21 cellular contexts compared by ENCODE assay signal in genomic region chr21:39523398-39523797, GRCh38.
DNase-seq lines count a peak whose midpoint lies in the region; ATAC-seq and TF ChIP-seq lines count a peak whose summit lies in the region.
"Had no signal": no experiment of that assay in that cellular context is flagged by ENCODE, and none has a peak within 500 bp of the region (broad histone marks: within the 10 kb centered on the region; RNA-seq: fewer than 3 reads in every experiment).

No MANE protein-coding gene starts in this region.

- H2BK5ac ChIP-seq in trophoblast cell (ENCODE audit: low read depth, low read length, poor library complexity): no peak overlapping the region

- intact Hi-C loops in left cardiac atrium (cut with DNase I): no loop called here

- no peak for TF ChIP-seq CTCF in VCaP (conservative IDR thresholded peaks at IDR 0.05)

- H3K4me1 ChIP-seq in trophoblast cell (ENCODE audit: control insufficient read depth in 1 of 2, insufficient read depth in 2 of 2, low read length in 2 of 2): peaks cover 4 to 15% of the 10 kb centered on the region in 2 experiments
- H3K4me1 ChIP-seq: ascending aorta, HAP-1, parathyroid adenoma had no signal

- no peak overlapping the region for H2AFZ ChIP-seq in trophoblast cell (ENCODE audit: insufficient read depth, low read length, poor library complexity)
- H2AFZ ChIP-seq: parathyroid adenoma had no signal

- no peak overlapping the region for H3K14ac ChIP-seq in trophoblast cell (ENCODE audit: low read length)

- H4K91ac ChIP-seq in trophoblast cell (ENCODE audit: low read depth, low read length): no peak overlapping the region

- H4K8ac ChIP-seq in trophoblast cell (ENCODE audit: low read depth, low read length): no peak overlapping the region

- H3K27ac ChIP-seq in VCaP: peak overlapping the region; percentile 100; the same call in 1 of the 2 replicates
- no peak overlapping the region for H3K27ac ChIP-seq in trophoblast cell (ENCODE audit: low read depth, low read length)
- H3K27ac ChIP-seq: ascending aorta, gastroesophageal sphincter, parathyroid adenoma, RWPE1, skin epidermis had no signal

- no peaks in the 10 kb centered on the region for H3K9me3 ChIP-seq in trophoblast cell (ENCODE audit: insufficient read depth, low read depth, low read length)
- H3K9me3 ChIP-seq: ascending aorta, gastroesophageal sphincter, HAP-1 had no signal

- no peak overlapping the region for H3K4ac ChIP-seq in trophoblast cell (ENCODE audit: low read depth, low read length)

- no peak overlapping the region for H4K12ac ChIP-seq in trophoblast cell (ENCODE audit: low read depth, low read length)

- H3K79me2 ChIP-seq in trophoblast cell (ENCODE audit: control insufficient read depth, insufficient read depth, low read length, poor library complexity): no peaks in the 10 kb centered on the region
- H3K79me2 ChIP-seq: parathyroid adenoma had no signal

- ATAC-seq in left cardiac atrium: peak; percentile 52 to 55
- ATAC-seq in HG02840 (IDR thresholded peaks at IDR 0.05; ENCODE audit: low FRiP score, unreplicated experiment): no peak
- ATAC-seq: gastroesophageal sphincter, GM12878 had no signal

- H2AK5ac ChIP-seq in trophoblast cell (ENCODE audit: low read length): no peak overlapping the region

- H2BK12ac ChIP-seq in trophoblast cell (ENCODE audit: low read length): no peak overlapping the region

- DNase-seq in NCI-H1092 treated with DMSO at 0.1 percent for 48 hours (lab: John Stamatoyannopoulos, UW): peak; percentile 46
- DNase-seq in left cardiac atrium: no peak
- DNase-seq in trophoblast cell: no peak
- no peak for DNase-seq in SW 1271 (lab: John Stamatoyannopoulos, UW)
- no peak for DNase-seq in NCI-H524 treated with DMSO at 0.1 percent for 48 hours (lab: John Stamatoyannopoulos, UW)
- no peak for DNase-seq in NCI-H2107 (lab: John Stamatoyannopoulos, UW)
- DNase-seq: activated gamma-delta T cell treated with Interleukin-2 at 50 U/mL for 16 hours; GF-D8; KBM-7; NCI-H1048; NCI-H226; stimulated activated CD4-positive, alpha-beta T cell treated with anti-CD3 and anti-CD28 coated beads, Interleukin-4, amount 100 ng/mL, for 1 hour had no signal

- peaks cover 2% of the 10 kb centered on the region for H3K79me1 ChIP-seq in trophoblast cell (ENCODE audit: low read length)

- H3K4me2 ChIP-seq in trophoblast cell (ENCODE audit: low read length): no peak overlapping the region

- no peak overlapping the region for H2BK120ac ChIP-seq in trophoblast cell (ENCODE audit: insufficient read depth, low read length, poor library complexity)

- H3K9ac ChIP-seq in trophoblast cell (ENCODE audit: low read length): no peak overlapping the region
- H3K9ac ChIP-seq: parathyroid adenoma had no signal

- no peak overlapping the region for H3K18ac ChIP-seq in trophoblast cell (ENCODE audit: low read length)

- no peaks in the 10 kb centered on the region for H3K36me3 ChIP-seq in trophoblast cell (ENCODE audit: control insufficient read depth in 1 of 2, insufficient read depth in 2 of 2, low read length in 2 of 2)
- H3K36me3 ChIP-seq: ascending aorta, HAP-1 had no signal

- no peaks in the 10 kb centered on the region for H3K27me3 ChIP-seq in trophoblast cell (ENCODE audit: insufficient read depth, low read length)
- H3K27me3 ChIP-seq: ascending aorta, gastroesophageal sphincter had no signal

- no peak overlapping the region for H3K4me3 ChIP-seq in trophoblast cell (ENCODE audit: low read depth, low read length)
- H3K4me3 ChIP-seq: ascending aorta, gastroesophageal sphincter, GM12878, HAP-1, skin epidermis had no signal

- H3K23ac ChIP-seq in trophoblast cell (ENCODE audit: low read length): peak overlapping the region; percentile 56
